ENCODE assay signal across 1 cellular context in the genomic region with DNA sequence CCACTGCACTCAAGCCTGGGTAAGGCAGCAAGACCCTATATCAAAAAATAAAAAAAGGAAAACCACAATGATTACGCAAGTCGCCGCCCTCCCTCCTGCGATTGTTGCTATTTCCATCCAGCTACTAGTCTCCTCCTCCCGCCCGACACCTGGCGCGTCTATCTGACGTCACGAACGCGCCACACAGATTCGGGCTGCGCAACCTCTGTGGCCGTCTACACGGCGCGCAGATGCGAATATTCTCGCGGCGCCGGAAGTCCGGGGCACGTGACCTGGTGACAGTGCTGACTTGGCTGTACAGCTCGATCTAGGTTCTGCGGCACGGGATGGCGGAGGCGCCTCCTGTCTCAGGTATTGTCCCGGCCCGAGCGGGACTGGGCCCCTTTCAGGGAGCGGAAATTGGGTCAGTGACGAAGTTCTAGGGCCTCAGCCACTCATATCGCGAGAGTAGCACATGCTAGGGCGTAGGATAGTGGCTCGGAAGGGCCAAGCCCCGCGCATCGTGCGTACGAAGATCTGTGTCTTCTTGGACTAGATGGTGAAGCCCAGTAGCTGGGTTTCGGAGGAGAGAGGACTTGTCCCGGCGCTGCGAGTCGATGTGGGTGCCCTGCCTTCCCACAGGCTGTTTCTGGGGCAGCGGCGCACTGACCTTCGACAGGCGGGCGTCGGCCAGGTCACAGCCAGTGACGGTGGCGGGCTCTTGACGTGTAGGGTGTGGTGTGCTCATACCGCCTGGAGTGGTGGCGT.
A peak's percentile ranks its signal among the peaks of the same experiment; 100 is the strongest.
TF ChIP-seq lines count a peak whose summit lies in the region.

A gene (plus strand): TSS at position 270 of the 747 bp plus-strand sequence. CDS start 57 bp downstream, at position 327.

TF ChIP-seq in K562, 482 proteins besides CTCF, POLR2A, EP300 and RAD21 (continued from another document and continues in another):
- TF ChIP-seq, protein P1, sequence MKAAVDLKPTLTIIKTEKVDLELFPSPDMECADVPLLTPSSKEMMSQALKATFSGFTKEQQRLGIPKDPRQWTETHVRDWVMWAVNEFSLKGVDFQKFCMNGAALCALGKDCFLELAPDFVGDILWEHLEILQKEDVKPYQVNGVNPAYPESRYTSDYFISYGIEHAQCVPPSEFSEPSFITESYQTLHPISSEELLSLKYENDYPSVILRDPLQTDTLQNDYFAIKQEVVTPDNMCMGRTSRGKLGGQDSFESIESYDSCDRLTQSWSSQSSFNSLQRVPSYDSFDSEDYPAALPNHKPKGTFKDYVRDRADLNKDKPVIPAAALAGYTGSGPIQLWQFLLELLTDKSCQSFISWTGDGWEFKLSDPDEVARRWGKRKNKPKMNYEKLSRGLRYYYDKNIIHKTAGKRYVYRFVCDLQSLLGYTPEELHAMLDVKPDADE (conservative IDR thresholded peaks at IDR 0.05; ENCODE audit: control insufficient read depth, low read depth, low read length) = peak; percentile 70; the same call in 1 of the 2 replicates
- TF ChIP-seq CXXC5 (CRISPR knock-in tag; IDR thresholded peaks at IDR 0.05) (peak; percentile 75), ETV5 (CRISPR knock-in tag; IDR thresholded peaks at IDR 0.05; ENCODE audit: low read depth) (peak; percentile 94), CBFA2T2 (conservative IDR thresholded peaks at IDR 0.05) (peak; percentile 75), ZNF347 (CRISPR knock-in tag; IDR thresholded peaks at IDR 0.05; ENCODE audit: low read depth) (no peak), ZNF224 (CRISPR knock-in tag; IDR thresholded peaks at IDR 0.05) (no peak), ZNF316 (IDR thresholded peaks at IDR 0.05) (peak; percentile 17; the same call in 1 of the 2 replicates), SMARCA4 (IDR thresholded peaks at IDR 0.05) (peak; percentile 62), MECOM (CRISPR knock-in tag; IDR thresholded peaks at IDR 0.05) (no peak), PCBP2 (IDR thresholded peaks at IDR 0.05; ENCODE audit: low read depth, low read length, poor library complexity, severe bottlenecking) (no peak), ZNF143 (CRISPR knock-in tag; IDR thresholded peaks at IDR 0.05) (no peak), NR3C1 (CRISPR knock-in tag; IDR thresholded peaks at IDR 0.05) (no peak), EP400 (IDR thresholded peaks at IDR 0.05) (peak; percentile 98), COPS2 (conservative IDR thresholded peaks at IDR 0.05) (no peak), ZEB2 (IDR thresholded peaks at IDR 0.05) (0 out of 2 replicates have a peak, but pooled peaks have one; percentile 11), NFIC (IDR thresholded peaks at IDR 0.05) (no peak; the same call in 1 of the 2 replicates), ESRRB (CRISPR knock-in tag; IDR thresholded peaks at IDR 0.05; ENCODE audit: borderline replicate concordance) (no peak), CREB1 (IDR thresholded peaks at IDR 0.05) (peak; percentile 97), CREB1 (CRISPR knock-in tag; IDR thresholded peaks at IDR 0.05) (peak; percentile 99), SREBF2 (CRISPR knock-in tag; IDR thresholded peaks at IDR 0.05) (no peak), ILK (tag; IDR thresholded peaks at IDR 0.05; ENCODE audit: borderline replicate concordance, low read depth) (no peak), ZKSCAN1 (IDR thresholded peaks at IDR 0.05; ENCODE audit: low read depth, low read length) (peak; percentile 55), GABPA (tag; conservative IDR thresholded peaks at IDR 0.05; ENCODE audit: low read depth) (peak; percentile 93), ZNF140 (CRISPR knock-in tag; IDR thresholded peaks at IDR 0.05) (no peak), NELFE (IDR thresholded peaks at IDR 0.05; ENCODE audit: insufficient read depth, insufficient read length) (no peak), ZFP36 (IDR thresholded peaks at IDR 0.05; ENCODE audit: low read depth, low read length, partially characterized antibody) (no peak), PML (IDR thresholded peaks at IDR 0.05; ENCODE audit: low read length) (no peak; the same call in 1 of the 2 replicates), ZNF584 (CRISPR knock-in tag; IDR thresholded peaks at IDR 0.05; ENCODE audit: low read depth) (no peak), RBM25 (IDR thresholded peaks at IDR 0.05; ENCODE audit: low read depth, low read length, severe bottlenecking) (no peak), RHOXF2B (CRISPR knock-in tag; conservative IDR thresholded peaks at IDR 0.05) (no peak), TCFL5 (CRISPR knock-in tag; conservative IDR thresholded peaks at IDR 0.05) (no peak), FOXJ2 (tag; IDR thresholded peaks at IDR 0.05) (0 out of 2 replicates have a peak, but pooled peaks have one; percentile 9), BDP1 (IDR thresholded peaks at IDR 0.05; ENCODE audit: insufficient read depth, insufficient read length) (no peak), ZSCAN32 (CRISPR knock-in tag; IDR thresholded peaks at IDR 0.05) (no peak), SMAD1 (IDR thresholded peaks at IDR 0.05; ENCODE audit: low read depth, low read length, partially characterized antibody) (peak; percentile 48), ZNF175 (CRISPR knock-in tag; IDR thresholded peaks at IDR 0.05; ENCODE audit: low read depth) (no peak), HNRNPL (IDR thresholded peaks at IDR 0.05; ENCODE audit: low read depth, low read length) (no peak), SIN3A (IDR thresholded peaks at IDR 0.05; ENCODE audit: borderline replicate concordance in 2 of 2, control insufficient read depth in 1 of 2, low read depth in 2 of 2, low read length in 2 of 2) (peak; percentile 69 to 92; a peak in 2 of 4 replicates), ETS2 (tag; IDR thresholded peaks at IDR 0.05; ENCODE audit: borderline replicate concordance, poor library complexity, severe bottlenecking) (no peak), NCOR1 (IDR thresholded peaks at IDR 0.05) (peak; percentile 14), EGR1 (conservative IDR thresholded peaks at IDR 0.05) (peak; percentile 92)
- TF ChIP-seq, protein P2, sequence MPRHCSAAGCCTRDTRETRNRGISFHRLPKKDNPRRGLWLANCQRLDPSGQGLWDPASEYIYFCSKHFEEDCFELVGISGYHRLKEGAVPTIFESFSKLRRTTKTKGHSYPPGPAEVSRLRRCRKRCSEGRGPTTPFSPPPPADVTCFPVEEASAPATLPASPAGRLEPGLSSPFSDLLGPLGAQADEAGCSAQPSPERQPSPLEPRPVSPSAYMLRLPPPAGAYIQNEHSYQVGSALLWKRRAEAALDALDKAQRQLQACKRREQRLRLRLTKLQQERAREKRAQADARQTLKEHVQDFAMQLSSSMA (CRISPR knock-in tag; IDR thresholded peaks at IDR 0.05) = peak; percentile 24; the same call in 1 of the 2 replicates
- TF ChIP-seq, protein P3, sequence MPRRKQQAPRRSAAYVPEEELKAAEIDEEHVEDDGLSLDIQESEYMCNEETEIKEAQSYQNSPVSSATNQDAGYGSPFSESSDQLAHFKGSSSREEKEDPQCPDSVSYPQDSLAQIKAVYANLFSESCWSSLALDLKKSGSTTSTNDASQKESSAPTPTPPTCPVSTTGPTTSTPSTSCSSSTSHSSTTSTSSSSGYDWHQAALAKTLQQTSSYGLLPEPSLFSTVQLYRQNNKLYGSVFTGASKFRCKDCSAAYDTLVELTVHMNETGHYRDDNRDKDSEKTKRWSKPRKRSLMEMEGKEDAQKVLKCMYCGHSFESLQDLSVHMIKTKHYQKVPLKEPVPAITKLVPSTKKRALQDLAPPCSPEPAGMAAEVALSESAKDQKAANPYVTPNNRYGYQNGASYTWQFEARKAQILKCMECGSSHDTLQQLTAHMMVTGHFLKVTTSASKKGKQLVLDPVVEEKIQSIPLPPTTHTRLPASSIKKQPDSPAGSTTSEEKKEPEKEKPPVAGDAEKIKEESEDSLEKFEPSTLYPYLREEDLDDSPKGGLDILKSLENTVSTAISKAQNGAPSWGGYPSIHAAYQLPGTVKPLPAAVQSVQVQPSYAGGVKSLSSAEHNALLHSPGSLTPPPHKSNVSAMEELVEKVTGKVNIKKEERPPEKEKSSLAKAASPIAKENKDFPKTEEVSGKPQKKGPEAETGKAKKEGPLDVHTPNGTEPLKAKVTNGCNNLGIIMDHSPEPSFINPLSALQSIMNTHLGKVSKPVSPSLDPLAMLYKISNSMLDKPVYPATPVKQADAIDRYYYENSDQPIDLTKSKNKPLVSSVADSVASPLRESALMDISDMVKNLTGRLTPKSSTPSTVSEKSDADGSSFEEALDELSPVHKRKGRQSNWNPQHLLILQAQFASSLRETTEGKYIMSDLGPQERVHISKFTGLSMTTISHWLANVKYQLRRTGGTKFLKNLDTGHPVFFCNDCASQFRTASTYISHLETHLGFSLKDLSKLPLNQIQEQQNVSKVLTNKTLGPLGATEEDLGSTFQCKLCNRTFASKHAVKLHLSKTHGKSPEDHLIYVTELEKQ (CRISPR knock-in tag; IDR thresholded peaks at IDR 0.05) = no peak
- TF ChIP-seq, protein P4, sequence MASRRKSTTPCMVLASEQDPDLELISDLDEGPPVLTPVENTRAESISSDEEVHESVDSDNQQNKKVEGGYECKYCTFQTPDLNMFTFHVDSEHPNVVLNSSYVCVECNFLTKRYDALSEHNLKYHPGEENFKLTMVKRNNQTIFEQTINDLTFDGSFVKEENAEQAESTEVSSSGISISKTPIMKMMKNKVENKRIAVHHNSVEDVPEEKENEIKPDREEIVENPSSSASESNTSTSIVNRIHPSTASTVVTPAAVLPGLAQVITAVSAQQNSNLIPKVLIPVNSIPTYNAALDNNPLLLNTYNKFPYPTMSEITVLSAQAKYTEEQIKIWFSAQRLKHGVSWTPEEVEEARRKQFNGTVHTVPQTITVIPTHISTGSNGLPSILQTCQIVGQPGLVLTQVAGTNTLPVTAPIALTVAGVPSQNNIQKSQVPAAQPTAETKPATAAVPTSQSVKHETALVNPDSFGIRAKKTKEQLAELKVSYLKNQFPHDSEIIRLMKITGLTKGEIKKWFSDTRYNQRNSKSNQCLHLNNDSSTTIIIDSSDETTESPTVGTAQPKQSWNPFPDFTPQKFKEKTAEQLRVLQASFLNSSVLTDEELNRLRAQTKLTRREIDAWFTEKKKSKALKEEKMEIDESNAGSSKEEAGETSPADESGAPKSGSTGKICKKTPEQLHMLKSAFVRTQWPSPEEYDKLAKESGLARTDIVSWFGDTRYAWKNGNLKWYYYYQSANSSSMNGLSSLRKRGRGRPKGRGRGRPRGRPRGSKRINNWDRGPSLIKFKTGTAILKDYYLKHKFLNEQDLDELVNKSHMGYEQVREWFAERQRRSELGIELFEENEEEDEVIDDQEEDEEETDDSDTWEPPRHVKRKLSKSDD (conservative IDR thresholded peaks at IDR 0.05; ENCODE audit: low read length) = no peak
- TF ChIP-seq, protein P5, sequence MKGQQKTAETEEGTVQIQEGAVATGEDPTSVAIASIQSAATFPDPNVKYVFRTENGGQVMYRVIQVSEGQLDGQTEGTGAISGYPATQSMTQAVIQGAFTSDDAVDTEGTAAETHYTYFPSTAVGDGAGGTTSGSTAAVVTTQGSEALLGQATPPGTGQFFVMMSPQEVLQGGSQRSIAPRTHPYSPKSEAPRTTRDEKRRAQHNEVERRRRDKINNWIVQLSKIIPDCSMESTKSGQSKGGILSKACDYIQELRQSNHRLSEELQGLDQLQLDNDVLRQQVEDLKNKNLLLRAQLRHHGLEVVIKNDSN (CRISPR knock-in tag; IDR thresholded peaks at IDR 0.05) = peak; percentile 100
- TF ChIP-seq, protein P6, sequence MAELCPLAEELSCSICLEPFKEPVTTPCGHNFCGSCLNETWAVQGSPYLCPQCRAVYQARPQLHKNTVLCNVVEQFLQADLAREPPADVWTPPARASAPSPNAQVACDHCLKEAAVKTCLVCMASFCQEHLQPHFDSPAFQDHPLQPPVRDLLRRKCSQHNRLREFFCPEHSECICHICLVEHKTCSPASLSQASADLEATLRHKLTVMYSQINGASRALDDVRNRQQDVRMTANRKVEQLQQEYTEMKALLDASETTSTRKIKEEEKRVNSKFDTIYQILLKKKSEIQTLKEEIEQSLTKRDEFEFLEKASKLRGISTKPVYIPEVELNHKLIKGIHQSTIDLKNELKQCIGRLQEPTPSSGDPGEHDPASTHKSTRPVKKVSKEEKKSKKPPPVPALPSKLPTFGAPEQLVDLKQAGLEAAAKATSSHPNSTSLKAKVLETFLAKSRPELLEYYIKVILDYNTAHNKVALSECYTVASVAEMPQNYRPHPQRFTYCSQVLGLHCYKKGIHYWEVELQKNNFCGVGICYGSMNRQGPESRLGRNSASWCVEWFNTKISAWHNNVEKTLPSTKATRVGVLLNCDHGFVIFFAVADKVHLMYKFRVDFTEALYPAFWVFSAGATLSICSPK (IDR thresholded peaks at IDR 0.05; ENCODE audit: borderline replicate concordance) = no peak
- TF ChIP-seq, protein P7, sequence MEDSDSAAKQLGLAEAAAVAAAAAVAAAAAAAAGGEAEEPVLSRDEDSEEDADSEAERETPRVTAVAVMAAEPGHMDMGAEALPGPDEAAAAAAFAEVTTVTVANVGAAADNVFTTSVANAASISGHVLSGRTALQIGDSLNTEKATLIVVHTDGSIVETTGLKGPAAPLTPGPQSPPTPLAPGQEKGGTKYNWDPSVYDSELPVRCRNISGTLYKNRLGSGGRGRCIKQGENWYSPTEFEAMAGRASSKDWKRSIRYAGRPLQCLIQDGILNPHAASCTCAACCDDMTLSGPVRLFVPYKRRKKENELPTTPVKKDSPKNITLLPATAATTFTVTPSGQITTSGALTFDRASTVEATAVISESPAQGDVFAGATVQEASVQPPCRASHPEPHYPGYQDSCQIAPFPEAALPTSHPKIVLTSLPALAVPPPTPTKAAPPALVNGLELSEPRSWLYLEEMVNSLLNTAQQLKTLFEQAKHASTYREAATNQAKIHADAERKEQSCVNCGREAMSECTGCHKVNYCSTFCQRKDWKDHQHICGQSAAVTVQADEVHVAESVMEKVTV (CRISPR knock-in tag; IDR thresholded peaks at IDR 0.05) = no peak
- TF ChIP-seq, protein P8, sequence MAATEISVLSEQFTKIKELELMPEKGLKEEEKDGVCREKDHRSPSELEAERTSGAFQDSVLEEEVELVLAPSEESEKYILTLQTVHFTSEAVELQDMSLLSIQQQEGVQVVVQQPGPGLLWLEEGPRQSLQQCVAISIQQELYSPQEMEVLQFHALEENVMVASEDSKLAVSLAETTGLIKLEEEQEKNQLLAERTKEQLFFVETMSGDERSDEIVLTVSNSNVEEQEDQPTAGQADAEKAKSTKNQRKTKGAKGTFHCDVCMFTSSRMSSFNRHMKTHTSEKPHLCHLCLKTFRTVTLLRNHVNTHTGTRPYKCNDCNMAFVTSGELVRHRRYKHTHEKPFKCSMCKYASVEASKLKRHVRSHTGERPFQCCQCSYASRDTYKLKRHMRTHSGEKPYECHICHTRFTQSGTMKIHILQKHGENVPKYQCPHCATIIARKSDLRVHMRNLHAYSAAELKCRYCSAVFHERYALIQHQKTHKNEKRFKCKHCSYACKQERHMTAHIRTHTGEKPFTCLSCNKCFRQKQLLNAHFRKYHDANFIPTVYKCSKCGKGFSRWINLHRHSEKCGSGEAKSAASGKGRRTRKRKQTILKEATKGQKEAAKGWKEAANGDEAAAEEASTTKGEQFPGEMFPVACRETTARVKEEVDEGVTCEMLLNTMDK (IDR thresholded peaks at IDR 0.05; ENCODE audit: borderline replicate concordance, insufficient read depth, low read depth, low read length, poor library complexity, severe bottlenecking) = no peak
